3 cellular contexts compared by ENCODE assay signal in genomic region chr7:117183729-117184128, GRCh38.
A peak's percentile ranks its signal among the peaks of the same experiment; 100 is the strongest.
TF ChIP-seq lines count a peak whose summit lies in the region.

No MANE protein-coding gene starts in this region.

TF ChIP-seq in GM12891, 5 proteins besides CTCF, POLR2A, EP300 and RAD21:
- no peak for TF ChIP-seq PAX5 (IDR thresholded peaks at IDR 0.05; ENCODE audit: insufficient read depth, low read length, severe bottlenecking)
- TF ChIP-seq POU2F2 (IDR thresholded peaks at IDR 0.05; ENCODE audit: low read depth, low read length) = no peak
- no peak for TF ChIP-seq SPI1 (IDR thresholded peaks at IDR 0.05; ENCODE audit: low read depth, low read length)
- no peak for TF ChIP-seq POLR2AphosphoS5 (IDR thresholded peaks at IDR 0.05; ENCODE audit: low read depth, low read length)
- no peak for TF ChIP-seq TAF1 (IDR thresholded peaks at IDR 0.05; ENCODE audit: low read depth, low read length)

TF ChIP-seq in K562, 482 proteins besides CTCF, POLR2A, EP300 and RAD21:
- TF ChIP-seq, protein P1, sequence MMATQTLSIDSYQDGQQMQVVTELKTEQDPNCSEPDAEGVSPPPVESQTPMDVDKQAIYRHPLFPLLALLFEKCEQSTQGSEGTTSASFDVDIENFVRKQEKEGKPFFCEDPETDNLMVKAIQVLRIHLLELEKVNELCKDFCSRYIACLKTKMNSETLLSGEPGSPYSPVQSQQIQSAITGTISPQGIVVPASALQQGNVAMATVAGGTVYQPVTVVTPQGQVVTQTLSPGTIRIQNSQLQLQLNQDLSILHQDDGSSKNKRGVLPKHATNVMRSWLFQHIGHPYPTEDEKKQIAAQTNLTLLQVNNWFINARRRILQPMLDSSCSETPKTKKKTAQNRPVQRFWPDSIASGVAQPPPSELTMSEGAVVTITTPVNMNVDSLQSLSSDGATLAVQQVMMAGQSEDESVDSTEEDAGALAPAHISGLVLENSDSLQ (IDR thresholded peaks at IDR 0.05) = peak; percentile 21; the same call in 1 of the 2 replicates
- TF ChIP-seq ZNF146 (CRISPR knock-in tag; IDR thresholded peaks at IDR 0.05; ENCODE audit: unreplicated experiment) (peak; percentile 86), ZNF239 (CRISPR knock-in tag; IDR thresholded peaks at IDR 0.05) (no peak), ZNF24 (IDR thresholded peaks at IDR 0.05) (peak; percentile 93), RBM25 (IDR thresholded peaks at IDR 0.05; ENCODE audit: low read depth, low read length, severe bottlenecking) (peak; percentile 40), KHSRP (IDR thresholded peaks at IDR 0.05) (no peak), NFYB (IDR thresholded peaks at IDR 0.05; ENCODE audit: extremely low read depth, insufficient read length) (no peak), AFF4 (CRISPR knock-in tag; IDR thresholded peaks at IDR 0.05) (0 out of 2 replicates have a peak, but pooled peaks have one; percentile 31)

TF ChIP-seq in endothelial cell of umbilical vein, 7 proteins besides CTCF, POLR2A, EP300 and RAD21 (continued from another document):
- TF ChIP-seq JUN (IDR thresholded peaks at IDR 0.05; ENCODE audit: borderline replicate concordance, insufficient read depth, insufficient read length, low read depth) (no peak), GATA2 (IDR thresholded peaks at IDR 0.05; ENCODE audit: insufficient read depth, insufficient read length, low read depth, low read length) (no peak), EZH2 (IDR thresholded peaks at IDR 0.05; ENCODE audit: borderline replicate concordance, low read depth, low read length, severe bottlenecking) (no peak), FOS (IDR thresholded peaks at IDR 0.05; ENCODE audit: borderline replicate concordance, insufficient read depth, low read length) (no peak), POLR2AphosphoS5 (IDR thresholded peaks at IDR 0.05; ENCODE audit: insufficient read depth, low read depth, low read length) (no peak)
- TF ChIP-seq, protein P2, sequence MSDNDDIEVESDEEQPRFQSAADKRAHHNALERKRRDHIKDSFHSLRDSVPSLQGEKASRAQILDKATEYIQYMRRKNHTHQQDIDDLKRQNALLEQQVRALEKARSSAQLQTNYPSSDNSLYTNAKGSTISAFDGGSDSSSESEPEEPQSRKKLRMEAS (IDR thresholded peaks at IDR 0.05; ENCODE audit: insufficient read depth, insufficient read length) = no peak
